Comparison of ENCODE assay signal across 17 cellular contexts in the genomic region with DNA sequence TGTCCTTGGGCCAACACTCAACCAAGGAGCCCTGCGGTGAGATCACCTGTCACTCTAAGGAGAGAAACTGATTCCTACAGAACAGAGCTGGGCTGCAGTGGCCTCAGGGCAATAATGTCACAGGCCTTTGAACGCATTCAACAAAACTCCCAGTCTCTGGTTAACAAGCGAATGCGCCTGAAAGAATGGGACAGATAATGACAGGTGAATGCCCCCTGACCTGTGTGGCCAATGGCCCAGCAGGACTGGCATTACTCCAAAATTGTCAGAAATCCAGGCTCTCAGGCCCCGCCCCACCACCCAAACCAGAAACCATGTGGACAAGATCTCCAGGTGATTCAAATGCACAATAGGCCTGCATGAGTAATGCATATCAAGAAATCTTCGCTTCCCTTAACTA.
A peak's percentile ranks its signal among the peaks of the same experiment; 100 is the strongest.
DNase-seq lines count a peak whose midpoint lies in the region; TF ChIP-seq lines count a peak whose summit lies in the region.
"Had no signal": no experiment of that assay in that cellular context is flagged by ENCODE, and none has a peak within 500 bp of the region (broad histone marks: within the 10 kb centered on the region; RNA-seq: fewer than 3 reads in every experiment).

No MANE protein-coding gene starts in this region.

- peak; percentile 56 for DNase-seq in LoVo (ENCODE audit: low spot score)
- DNase-seq in kidney tubule cell (ENCODE audit: low spot score): peak; percentile 12
- no peak for DNase-seq in SJCRH30
- DNase-seq in NCI-H1930 (lab: John Stamatoyannopoulos, UW): no peak
- no peak for DNase-seq in chondrocyte (ENCODE audit: low spot score)
- DNase-seq in GM23248: no peak
- DNase-seq: C1 segment of cervical spinal cord, GOT3, NCI-H1092, NCI-H1694, NCI-H2107, NCI-H2227 treated with DMSO at 0.1 percent for 48 hours, NCI-H524, SHP77 treated with DMSO at 0.1 percent for 48 hours had no signal

- H3K4me2 ChIP-seq in GM23248 (ENCODE audit: unreplicated experiment): no peak overlapping the region

- H3F3A ChIP-seq in GM23248 (ENCODE audit: insufficient read depth): peaks cover 20% of the 10 kb centered on the region

- no peak overlapping the region for H2AFZ ChIP-seq in GM23248

- H3K4me1 ChIP-seq in subcutaneous abdominal adipose tissue (ENCODE audit: control insufficient read depth in 5 of 5, insufficient read depth in 5 of 5, low read length in 5 of 5) (peaks cover 4 to 34% (median 31%) of the 10 kb centered on the region in 5 donors), SJCRH30 (no peaks in the 10 kb centered on the region), GM23248 (ENCODE audit: insufficient read depth) (peaks cover 26% of the 10 kb centered on the region)

- no peaks in the 10 kb centered on the region for H3K36me3 ChIP-seq in subcutaneous abdominal adipose tissue (ENCODE audit: control insufficient read depth in 5 of 5, insufficient read depth in 5 of 5, low read length in 5 of 5)
- no peaks in the 10 kb centered on the region for H3K36me3 ChIP-seq in SJCRH30
- no peaks in the 10 kb centered on the region for H3K36me3 ChIP-seq in GM23248 (ENCODE audit: low read depth)

- H3K4me3 ChIP-seq in subcutaneous abdominal adipose tissue (ENCODE audit: low read depth in 1 of 5, low read length in 5 of 5): no peak overlapping the region
- no peak overlapping the region for H3K4me3 ChIP-seq in SJCRH30
- no peak overlapping the region for H3K4me3 ChIP-seq in GM23248
- H3K4me3 ChIP-seq: K562 had no signal

- H3K9ac ChIP-seq in subcutaneous abdominal adipose tissue (ENCODE audit: low read length in 5 of 5) (no peak overlapping the region), GM23248 (no peak overlapping the region)

- no peaks in the 10 kb centered on the region for H3K79me2 ChIP-seq in GM23248 (ENCODE audit: insufficient read depth)

- no peaks in the 10 kb centered on the region for H3K27me3 Mint-ChIP-seq in chondrocyte (ENCODE audit: low read depth)

- in situ Hi-C loops in GM23248 (cut with MboI): no loop called here

- H3K27me3 ChIP-seq in subcutaneous abdominal adipose tissue (ENCODE audit: control insufficient read depth in 5 of 5, insufficient read depth in 4 of 5, low read length in 5 of 5): no peaks in the 10 kb centered on the region
- no peaks in the 10 kb centered on the region for H3K27me3 ChIP-seq in SJCRH30
- no peaks in the 10 kb centered on the region for H3K27me3 ChIP-seq in GM23248 (replicated peaks; ENCODE audit: insufficient read depth)

- no peaks in the 10 kb centered on the region for H3K9me3 Mint-ChIP-seq in chondrocyte (ENCODE audit: low read depth)

- H3K9me3 ChIP-seq in subcutaneous abdominal adipose tissue (ENCODE audit: control insufficient read depth in 5 of 5, low read length in 5 of 5) (no peaks in the 10 kb centered on the region), SJCRH30 (replicated peaks) (no peaks in the 10 kb centered on the region), GM23248 (ENCODE audit: low read depth) (no peaks in the 10 kb centered on the region)

- H3K9me2 ChIP-seq in GM23248 (ENCODE audit: insufficient read depth): no peaks in the 10 kb centered on the region

- 98% methylated on average over 6 of the region's 6 CpGs for WGBS in GM23248 (ENCODE audit: low coverage in 1 of 2, low lambda C conversion rate in 2 of 2, missing lambda C conversion rate in 2 of 2), 2 experiments

- no peak for TF ChIP-seq CTCF in chondrocyte (IDR thresholded peaks at IDR 0.05)

- H3K36me3 Mint-ChIP-seq in chondrocyte (ENCODE audit: low read depth): no peaks in the 10 kb centered on the region

- no peak overlapping the region for H3K27ac Mint-ChIP-seq in chondrocyte (ENCODE audit: unreplicated experiment)

- H3K27ac ChIP-seq in cingulate gyrus (ENCODE audit: low read depth, low read length): peak overlapping the region; percentile 39
- peak overlapping the region; percentile 52 for H3K27ac ChIP-seq in subcutaneous abdominal adipose tissue (ENCODE audit: low read depth, low read length)
- H3K27ac ChIP-seq in SJCRH30: no peak overlapping the region
- no peak overlapping the region for H3K27ac ChIP-seq in GM23248

- peaks cover 25% of the 10 kb centered on the region for H3K4me1 Mint-ChIP-seq in chondrocyte (ENCODE audit: low read depth)

- H3K4me3 Mint-ChIP-seq in chondrocyte (ENCODE audit: unreplicated experiment): no peak overlapping the region

- no peaks in the 10 kb centered on the region for H4K20me1 ChIP-seq in GM23248 (ENCODE audit: insufficient read depth)

Comparison
In these comparisons a context has a peak if more than half of its experiments do, and no peak if none do; other contexts are left out.
1. DNase-seq: peak in LoVo (single experiment) and kidney tubule cell (single experiment); none in SJCRH30 (0 of 2), NCI-H1930 (0 of 2), chondrocyte (single experiment) and GM23248 (single experiment).
2. H3K27ac ChIP-seq: peak in cingulate gyrus (single experiment) and subcutaneous abdominal adipose tissue (single experiment); none in SJCRH30 (single experiment) and GM23248 (single experiment).